Comparison of ENCODE assay signal across 8 cellular contexts in genomic region chr1:96538001-96538649, GRCh38.
A peak's percentile ranks its signal among the peaks of the same experiment; 100 is the strongest.
DNase-seq lines count a peak whose midpoint lies in the region; ATAC-seq and TF ChIP-seq lines count a peak whose summit lies in the region.

No MANE protein-coding gene starts in this region.

- no peak overlapping the region for H4K12ac ChIP-seq in trophoblast cell (ENCODE audit: low read depth, low read length)

- no peak overlapping the region for H4K8ac ChIP-seq in trophoblast cell (ENCODE audit: low read depth, low read length)

- no peak overlapping the region; a peak in 1 of 4 replicates for H3K4me3 ChIP-seq in SK-N-SH (ENCODE audit: low read depth in 2 of 2, low read length in 1 of 2)
- H3K4me3 ChIP-seq in trophoblast cell (ENCODE audit: low read depth, low read length) = no peak overlapping the region

- peaks cover 15 to 19% of the 10 kb centered on the region in 2 experiments; a peak in 3 of 4 replicates for H3K4me1 ChIP-seq in SK-N-SH (ENCODE audit: control insufficient read depth in 1 of 2, insufficient read depth in 2 of 2, low read depth in 1 of 2, low read length in 1 of 2)
- peaks cover 0 to 4% of the 10 kb centered on the region in 2 experiments for H3K4me1 ChIP-seq in trophoblast cell (ENCODE audit: control insufficient read depth in 1 of 2, insufficient read depth in 2 of 2, low read length in 2 of 2)

- peaks cover 3% of the 10 kb centered on the region for H3F3A ChIP-seq in SK-N-SH (replicated peaks; ENCODE audit: insufficient read depth)

- H3K27me3 ChIP-seq in SK-N-SH (ENCODE audit: insufficient read depth) (no peaks in the 10 kb centered on the region), trophoblast cell (ENCODE audit: insufficient read depth, low read length) (no peaks in the 10 kb centered on the region)

- H4K20me1 ChIP-seq in SK-N-SH (ENCODE audit: insufficient read depth) = no peaks in the 10 kb centered on the region

- H2BK120ac ChIP-seq in trophoblast cell (ENCODE audit: insufficient read depth, low read length, poor library complexity) = no peak overlapping the region

- peak; percentile 60 for TF ChIP-seq RAD21 in SK-N-SH (IDR thresholded peaks at IDR 0.05; ENCODE audit: low read length)

- H3K9ac ChIP-seq in SK-N-SH (no peak overlapping the region), trophoblast cell (ENCODE audit: low read length) (no peak overlapping the region)

- TF ChIP-seq CTCF in SK-N-SH (IDR thresholded peaks at IDR 0.05) = no peak; the same call in 1 of the 2 replicates

- no peak for TF ChIP-seq EP300 in SK-N-SH (IDR thresholded peaks at IDR 0.05; ENCODE audit: borderline replicate concordance in 1 of 2, low read depth in 1 of 2, low read length in 1 of 2)

- intact Hi-C loops in Right ventricle myocardium superior (cut with DNase I) = no loop called here

- no peaks in the 10 kb centered on the region for H3K79me2 ChIP-seq in SK-N-SH (ENCODE audit: insufficient read depth)
- no peaks in the 10 kb centered on the region for H3K79me2 ChIP-seq in trophoblast cell (ENCODE audit: control insufficient read depth, insufficient read depth, low read length, poor library complexity)

- peak; percentile 91 for ATAC-seq in Right ventricle myocardium superior (ENCODE audit: poor library complexity)
- no peak for ATAC-seq in GM18868 (IDR thresholded peaks at IDR 0.05; ENCODE audit: unreplicated experiment)

- H3K79me1 ChIP-seq in trophoblast cell (ENCODE audit: low read length) = no peaks in the 10 kb centered on the region

- H2AK5ac ChIP-seq in trophoblast cell (ENCODE audit: low read length) = no peak overlapping the region

- CTCF ChIA-PET in SK-N-SH (lab: Yijun Ruan, JAX) = interaction anchor here (0.7 to 1.9 kb wide), 9 partner anchors 11 to 339 kb away, joined by 3 to 5 read pairs (median 4); no protein-coding TSS in a partner anchor

- H3K36me3 ChIP-seq in SK-N-SH (replicated peaks in 1 of 2; ENCODE audit: control insufficient read depth in 1 of 2, insufficient read depth in 2 of 2, low read length in 1 of 2) (no peaks in the 10 kb centered on the region), trophoblast cell (ENCODE audit: control insufficient read depth in 1 of 2, insufficient read depth in 2 of 2, low read length in 2 of 2) (no peaks in the 10 kb centered on the region)

- no peaks in the 10 kb centered on the region for H3K9me3 ChIP-seq in SK-N-SH
- no peaks in the 10 kb centered on the region for H3K9me3 ChIP-seq in trophoblast cell (ENCODE audit: insufficient read depth, low read depth, low read length)

- no peak overlapping the region for H3K18ac ChIP-seq in trophoblast cell (ENCODE audit: low read length)

- H2AFZ ChIP-seq in SK-N-SH (ENCODE audit: low read depth) = no peak overlapping the region
- H2AFZ ChIP-seq in trophoblast cell (ENCODE audit: insufficient read depth, low read length, poor library complexity) = peak overlapping the region; percentile 17

- H3K4me2 ChIP-seq in SK-N-SH = peak overlapping the region; percentile 58; the same call in 1 of the 2 replicates
- no peak overlapping the region for H3K4me2 ChIP-seq in trophoblast cell (ENCODE audit: low read length)

- no peaks in the 10 kb centered on the region for H3K9me2 ChIP-seq in SK-N-SH

- DNase-seq in DMS53 (lab: John Stamatoyannopoulos, UW) = peak; percentile 98
- peak; percentile 13 for DNase-seq in SK-N-SH
- DNase-seq in Right ventricle myocardium superior = no peak
- DNase-seq in trophoblast cell = no peak
- no peak for DNase-seq in stimulated activated CD4-positive, alpha-beta T cell treated with anti-CD3 and anti-CD28 coated beads, Interleukin-4, amount 100 ng/mL, for 1 hour
- DNase-seq in GOT3 (lab: John Stamatoyannopoulos, UW) = no peak
- DNase-seq in stimulated activated CD4-positive, alpha-beta T cell treated with anti-CD3 and anti-CD28 coated beads, Interleukin-2, amount 100 ng/mL, for 24 hours = no peak

- no peak overlapping the region for H3K14ac ChIP-seq in trophoblast cell (ENCODE audit: low read length)

- POLR2A ChIA-PET in SK-N-SH (lab: Yijun Ruan, JAX) = interaction anchor here (1.9 kb wide), 1 partner anchor 184 kb away, joined by 7 read pairs; the partner anchor contains the start of gene PTBP2

- peak overlapping the region; percentile 70 to 92 for H3K27ac ChIP-seq in SK-N-SH (ENCODE audit: low read depth in 2 of 2, low read length in 1 of 2)
- H3K27ac ChIP-seq in trophoblast cell (ENCODE audit: low read depth, low read length) = no peak overlapping the region

- 50% methylated on average over 5 of the region's 5 CpGs for WGBS in SK-N-SH (ENCODE audit: low lambda C conversion rate)
- no CpG with 5 or more reads among the region's 5 CpGs for WGBS in trophoblast cell (ENCODE audit: extremely low coverage, insufficient coverage, insufficient read length)

- H2BK12ac ChIP-seq in trophoblast cell (ENCODE audit: low read length) = no peak overlapping the region

- H3K4ac ChIP-seq in trophoblast cell (ENCODE audit: low read depth, low read length) = no peak overlapping the region

- H3K23ac ChIP-seq in trophoblast cell (ENCODE audit: low read length) = no peak overlapping the region

- H4K91ac ChIP-seq in trophoblast cell (ENCODE audit: low read depth, low read length) = no peak overlapping the region

- H2BK5ac ChIP-seq in trophoblast cell (ENCODE audit: low read depth, low read length, poor library complexity) = no peak overlapping the region

TF ChIP-seq in SK-N-SH, 30 proteins besides CTCF, POLR2A, EP300 and RAD21:
- TF ChIP-seq TAF1 (IDR thresholded peaks at IDR 0.05; ENCODE audit: borderline replicate concordance, low read depth, low read length) = no peak
- TF ChIP-seq JUND (IDR thresholded peaks at IDR 0.05) = no peak
- no peak for TF ChIP-seq MEF2A (IDR thresholded peaks at IDR 0.05; ENCODE audit: borderline replicate concordance, low read depth)

Comparison
In these comparisons a context has a peak if more than half of its experiments do, and no peak if none do; other contexts are left out.
1. DNase-seq: peak in DMS53 (single experiment) and SK-N-SH (single experiment); none in Right ventricle myocardium superior (single experiment), trophoblast cell (0 of 2), stimulated activated CD4-positive, alpha-beta T cell treated with anti-CD3 and anti-CD28 coated beads, Interleukin-4, amount 100 ng/mL, for 1 hour (single experiment), GOT3 (single experiment) and stimulated activated CD4-positive, alpha-beta T cell treated with anti-CD3 and anti-CD28 coated beads, Interleukin-2, amount 100 ng/mL, for 24 hours (0 of 2).